1 cellular context compared by ENCODE assay signal in the genomic region with DNA sequence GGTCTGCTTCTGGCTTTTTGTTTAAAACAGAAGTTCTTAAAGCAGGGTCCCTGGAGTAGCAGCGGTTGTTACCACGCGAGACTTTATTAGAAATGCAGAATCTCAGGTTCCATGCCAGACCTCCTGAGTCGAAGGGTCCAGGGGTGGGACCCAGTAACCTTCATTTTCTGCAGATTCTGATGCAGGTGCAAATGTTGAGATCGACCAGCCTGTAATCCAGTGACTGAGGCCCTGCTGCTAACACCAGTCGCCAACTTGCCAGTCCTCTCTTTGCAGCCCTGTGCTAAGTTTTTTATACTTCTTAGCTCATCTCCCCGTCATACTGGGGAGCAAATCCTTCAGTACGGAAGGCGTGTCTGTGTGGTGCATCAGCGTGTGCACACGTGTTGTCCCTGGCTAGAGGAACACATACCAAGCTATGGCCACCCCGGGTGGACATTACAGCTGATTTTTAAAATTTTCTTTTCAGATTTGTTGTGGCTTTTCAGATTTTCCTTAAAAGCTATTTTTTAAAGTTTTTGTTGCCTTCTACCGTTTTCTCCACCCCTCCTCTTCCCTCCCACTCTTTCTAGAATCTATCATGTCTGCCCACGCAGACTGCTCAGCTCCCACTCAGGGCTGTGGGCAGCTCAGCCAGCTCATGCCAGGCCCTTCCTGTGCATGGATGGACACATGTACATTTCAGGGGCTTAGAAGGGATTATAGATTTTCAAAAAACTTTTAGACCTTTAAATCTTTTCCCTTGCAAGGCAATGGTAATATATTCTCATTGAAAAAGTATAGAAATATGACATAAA.
TF ChIP-seq lines count a peak whose summit lies in the region.

No MANE protein-coding gene starts in this region.

TF ChIP-seq in HEK293, 187 proteins besides CTCF, POLR2A, EP300 and RAD21 (continued from another document):
- TF ChIP-seq, protein P1, sequence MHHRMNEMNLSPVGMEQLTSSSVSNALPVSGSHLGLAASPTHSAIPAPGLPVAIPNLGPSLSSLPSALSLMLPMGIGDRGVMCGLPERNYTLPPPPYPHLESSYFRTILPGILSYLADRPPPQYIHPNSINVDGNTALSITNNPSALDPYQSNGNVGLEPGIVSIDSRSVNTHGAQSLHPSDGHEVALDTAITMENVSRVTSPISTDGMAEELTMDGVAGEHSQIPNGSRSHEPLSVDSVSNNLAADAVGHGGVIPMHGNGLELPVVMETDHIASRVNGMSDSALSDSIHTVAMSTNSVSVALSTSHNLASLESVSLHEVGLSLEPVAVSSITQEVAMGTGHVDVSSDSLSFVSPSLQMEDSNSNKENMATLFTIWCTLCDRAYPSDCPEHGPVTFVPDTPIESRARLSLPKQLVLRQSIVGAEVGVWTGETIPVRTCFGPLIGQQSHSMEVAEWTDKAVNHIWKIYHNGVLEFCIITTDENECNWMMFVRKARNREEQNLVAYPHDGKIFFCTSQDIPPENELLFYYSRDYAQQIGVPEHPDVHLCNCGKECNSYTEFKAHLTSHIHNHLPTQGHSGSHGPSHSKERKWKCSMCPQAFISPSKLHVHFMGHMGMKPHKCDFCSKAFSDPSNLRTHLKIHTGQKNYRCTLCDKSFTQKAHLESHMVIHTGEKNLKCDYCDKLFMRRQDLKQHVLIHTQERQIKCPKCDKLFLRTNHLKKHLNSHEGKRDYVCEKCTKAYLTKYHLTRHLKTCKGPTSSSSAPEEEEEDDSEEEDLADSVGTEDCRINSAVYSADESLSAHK (tag by site-specific recombination; IDR thresholded peaks at IDR 0.05): no peak
- TF ChIP-seq, protein P2, sequence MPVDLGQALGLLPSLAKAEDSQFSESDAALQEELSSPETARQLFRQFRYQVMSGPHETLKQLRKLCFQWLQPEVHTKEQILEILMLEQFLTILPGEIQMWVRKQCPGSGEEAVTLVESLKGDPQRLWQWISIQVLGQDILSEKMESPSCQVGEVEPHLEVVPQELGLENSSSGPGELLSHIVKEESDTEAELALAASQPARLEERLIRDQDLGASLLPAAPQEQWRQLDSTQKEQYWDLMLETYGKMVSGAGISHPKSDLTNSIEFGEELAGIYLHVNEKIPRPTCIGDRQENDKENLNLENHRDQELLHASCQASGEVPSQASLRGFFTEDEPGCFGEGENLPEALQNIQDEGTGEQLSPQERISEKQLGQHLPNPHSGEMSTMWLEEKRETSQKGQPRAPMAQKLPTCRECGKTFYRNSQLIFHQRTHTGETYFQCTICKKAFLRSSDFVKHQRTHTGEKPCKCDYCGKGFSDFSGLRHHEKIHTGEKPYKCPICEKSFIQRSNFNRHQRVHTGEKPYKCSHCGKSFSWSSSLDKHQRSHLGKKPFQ (tag by site-specific recombination; IDR thresholded peaks at IDR 0.05): no peak
- TF ChIP-seq ZNF843 (tag by site-specific recombination; IDR thresholded peaks at IDR 0.05) (no peak), ZFHX2 (tag by site-specific recombination; conservative IDR thresholded peaks at IDR 0.05) (peak; percentile 86), KLF16 (tag by site-specific recombination; IDR thresholded peaks at IDR 0.05) (no peak), EGR2 (tag by site-specific recombination; IDR thresholded peaks at IDR 0.05; ENCODE audit: low read depth) (peak; percentile 91)
